In genomic region chr11:9700105-9700801, GRCh38 we compare ENCODE assay signal across 19 cellular contexts. TPM values are rescaled to one million over a fixed set of nuclear protein-coding genes. Genes with fewer than 3 reads are reported as not detected.
DNase-seq lines count a peak whose midpoint lies in the region; ATAC-seq and TF ChIP-seq lines count a peak whose summit lies in the region.
"Had no signal": no experiment of that assay in that cellular context is flagged by ENCODE, and none has a peak within 500 bp of the region (broad histone marks: within the 10 kb centered on the region; RNA-seq: fewer than 3 reads in every experiment).

No MANE protein-coding gene starts in this region.

- peaks cover 20% of the 10 kb centered on the region for H3K79me2 ChIP-seq in GM23338 (replicated peaks; ENCODE audit: insufficient read depth)

- no peak overlapping the region for H2AFZ ChIP-seq in GM23338

- H3K27ac Mint-ChIP-seq in GM23338 (no peak overlapping the region), Calu3 (ENCODE audit: unreplicated experiment) (no peak overlapping the region)
- H3K27ac Mint-ChIP-seq in stimulated activated memory B cell treated with anti-CD40 and anti-IgM and Interleukin-4, amounts not matched to agents 10 μg/mL and 1 μg/mL and 100 μg/mL, for 72 hours, result peak overlapping the region; percentile 78
- H3K27ac Mint-ChIP-seq: stimulated activated effector memory CD8-positive, alpha-beta T cell treated with anti-CD3 and anti-CD28 coated beads, Interleukin-12 subunit alpha, Interleukin-12 subunit beta, amount 100 ng/mL, for 72 hours had no signal

- H3K9me3 Mint-ChIP-seq in GM23338, result peaks cover 6% of the 10 kb centered on the region; the same call in 1 of the 3 replicates
- H3K9me3 Mint-ChIP-seq in stimulated activated memory B cell treated with anti-CD40 and anti-IgM and Interleukin-4, amounts not matched to agents 10 μg/mL and 1 μg/mL and 100 μg/mL, for 72 hours, result no peaks in the 10 kb centered on the region
- peaks cover 2% of the 10 kb centered on the region for H3K9me3 Mint-ChIP-seq in Calu3 (ENCODE audit: low read depth, unreplicated experiment)
- H3K9me3 Mint-ChIP-seq: stimulated activated effector memory CD8-positive, alpha-beta T cell treated with anti-CD3 and anti-CD28 coated beads, Interleukin-12 subunit alpha, Interleukin-12 subunit beta, amount 100 ng/mL, for 72 hours had no signal

- H3K36me3 Mint-ChIP-seq in GM23338 (ENCODE audit: low read depth), result peaks cover 12% of the 10 kb centered on the region
- H3K36me3 Mint-ChIP-seq in stimulated activated memory B cell treated with anti-CD40 and anti-IgM and Interleukin-4, amounts not matched to agents 10 μg/mL and 1 μg/mL and 100 μg/mL, for 72 hours, result peaks cover 57% of the 10 kb centered on the region
- peaks cover 12% of the 10 kb centered on the region for H3K36me3 Mint-ChIP-seq in Calu3 (ENCODE audit: insufficient read depth, unreplicated experiment)
- H3K36me3 Mint-ChIP-seq: stimulated activated effector memory CD8-positive, alpha-beta T cell treated with anti-CD3 and anti-CD28 coated beads, Interleukin-12 subunit alpha, Interleukin-12 subunit beta, amount 100 ng/mL, for 72 hours had no signal

- H3K36me3 ChIP-seq in GM23338 (ENCODE audit: insufficient read depth), result peaks cover 2% of the 10 kb centered on the region; the same call in 1 of the 2 replicates
- H3K36me3 ChIP-seq: right lobe of liver had no signal

- H3K27me3 ChIP-seq in GM23338 (ENCODE audit: insufficient read depth), result no peaks in the 10 kb centered on the region
- H3K27me3 ChIP-seq: right lobe of liver had no signal

- H3K4me1 Mint-ChIP-seq in GM23338, result peaks cover 7% of the 10 kb centered on the region; the same call in 2 of the 3 replicates
- peaks cover 81% of the 10 kb centered on the region for H3K4me1 Mint-ChIP-seq in stimulated activated memory B cell treated with anti-CD40 and anti-IgM and Interleukin-4, amounts not matched to agents 10 μg/mL and 1 μg/mL and 100 μg/mL, for 72 hours
- H3K4me1 Mint-ChIP-seq in Calu3 (ENCODE audit: low read depth, unreplicated experiment), result peaks cover 11% of the 10 kb centered on the region

- peaks cover 9% of the 10 kb centered on the region for H3K4me1 ChIP-seq in GM23338 (ENCODE audit: insufficient read depth)
- H3K4me1 ChIP-seq: right lobe of liver had no signal

- intact Hi-C loops in Calu3 (cut with micrococcal nuclease; ENCODE audit: unreplicated experiment), result no loop called here

- no peaks in the 10 kb centered on the region for H3K27me3 Mint-ChIP-seq in GM23338 (ENCODE audit: insufficient read depth, low read depth, poor library complexity)
- no peaks in the 10 kb centered on the region for H3K27me3 Mint-ChIP-seq in stimulated activated memory B cell treated with anti-CD40 and anti-IgM and Interleukin-4, amounts not matched to agents 10 μg/mL and 1 μg/mL and 100 μg/mL, for 72 hours
- no peaks in the 10 kb centered on the region for H3K27me3 Mint-ChIP-seq in Calu3 (ENCODE audit: unreplicated experiment)
- H3K27me3 Mint-ChIP-seq: naive thymus-derived CD4-positive, alpha-beta T cell had no signal

- TF ChIP-seq CTCF in GM23338 (conservative IDR thresholded peaks at IDR 0.05; ENCODE audit: low read depth in 2 of 2) (no peak), Calu3 (IDR thresholded peaks at IDR 0.05; ENCODE audit: unreplicated experiment) (no peak)

- H3F3A ChIP-seq in GM23338 (replicated peaks; ENCODE audit: low read depth), result no peaks in the 10 kb centered on the region

- H3K4me3 Mint-ChIP-seq in GM23338 (no peak overlapping the region), Calu3 (ENCODE audit: low read depth, unreplicated experiment) (no peak overlapping the region)
- H3K4me3 Mint-ChIP-seq in stimulated activated memory B cell treated with anti-CD40 and anti-IgM and Interleukin-4, amounts not matched to agents 10 μg/mL and 1 μg/mL and 100 μg/mL, for 72 hours, result no peak overlapping the region
- H3K4me3 Mint-ChIP-seq: naive thymus-derived CD4-positive, alpha-beta T cell; stimulated activated effector memory CD8-positive, alpha-beta T cell treated with anti-CD3 and anti-CD28 coated beads, Interleukin-12 subunit alpha, Interleukin-12 subunit beta, amount 100 ng/mL, for 72 hours had no signal

- ATAC-seq in GM23338, result no peak
- ATAC-seq in left lobe of liver, result peak; percentile 54
- no peak for ATAC-seq in stimulated activated memory B cell treated with anti-CD40 and anti-IgM and Interleukin-4, amounts not matched to agents 10 μg/mL and 1 μg/mL and 100 μg/mL, for 72 hours
- no peak for ATAC-seq in GM21786 (IDR thresholded peaks at IDR 0.05; ENCODE audit: unreplicated experiment)
- ATAC-seq: naive thymus-derived CD4-positive, alpha-beta T cell; stimulated activated effector memory CD8-positive, alpha-beta T cell treated with anti-CD3 and anti-CD28 coated beads, Interleukin-12 subunit alpha, Interleukin-12 subunit beta, amount 100 ng/mL, for 72 hours had no signal

- no peak overlapping the region for H3K4me2 ChIP-seq in GM23338

- BruUV-seq in Calu3 (replicated peaks; lab: Mats Ljungman, UMichigan), result no TSS peak

- H3K27ac ChIP-seq in GM23338 (ENCODE audit: low read depth), result peak overlapping the region; percentile 67; the same call in 1 of the 2 replicates
- H3K27ac ChIP-seq in angular gyrus (ENCODE audit: low read depth, low read length), result peak overlapping the region; percentile 46
- H3K27ac ChIP-seq: right lobe of liver, VCaP had no signal

- CTCF ChIA-PET in Calu3 (lab: Charles Lee), result interaction anchor here (0.6 kb wide), 1 partner anchor 1073 kb away, joined by 4 read pairs; no protein-coding TSS in a partner anchor

- no peak overlapping the region for H3K4me3 ChIP-seq in GM23338
- H3K4me3 ChIP-seq: right lobe of liver had no signal

- DNase-seq in GM23338 (ENCODE audit: low spot score), result no peak
- DNase-seq in left lobe of liver (ENCODE audit: low spot score), result no peak
- no peak for DNase-seq in HuH-7 (ENCODE audit: low spot score)
- no peak for DNase-seq in OCI-M2 (lab: John Stamatoyannopoulos, UW; ENCODE audit: unreplicated experiment)
- DNase-seq in Calu3, result no peak
- DNase-seq: activated naive CD4-positive, alpha-beta T cell treated with anti-CD3 and anti-CD28 coated beads, Interleukin-2, amount 50 U/mL, for 16 hours; AML-193; cerebellar nuclear complex; DMS153; head of caudate nucleus; naive thymus-derived CD4-positive, alpha-beta T cell; NCI-H1105 treated with DMSO at 0.1 percent for 48 hours; OCI-M1; right lobe of liver had no signal

- H3K9me2 ChIP-seq in GM23338 (ENCODE audit: insufficient read depth), result no peaks in the 10 kb centered on the region

- 0 out of 2 replicates have a peak, but pooled peaks cover 3% of the 10 kb centered on the region for H4K20me1 ChIP-seq in GM23338 (replicated peaks; ENCODE audit: insufficient read depth)

TF ChIP-seq in GM23338, 12 proteins besides CTCF, POLR2A, EP300 and RAD21 (continues in another document):
- TF ChIP-seq POLR2AphosphoS5 (IDR thresholded peaks at IDR 0.05; ENCODE audit: low read depth) (no peak), CREB1 (CRISPR knock-in tag; IDR thresholded peaks at IDR 0.05; ENCODE audit: low read depth) (no peak), JUNB (IDR thresholded peaks at IDR 0.05; ENCODE audit: unreplicated experiment) (no peak), REST (IDR thresholded peaks at IDR 0.05; ENCODE audit: unreplicated experiment) (no peak)

RNA-seq across cellular contexts. Expression of gene SWAP70, which starts 36.4 kb away (rescaled TPM):
- 29.0 and 30.3 TPM in 2 replicates for total RNA-seq in GM23338 (2014; rRNA removed; shearing (Covaris generic))
- 28.2 and 33.3 TPM in 2 replicates for polyA plus RNA-seq in GM23338 (2016; fragmentation: Nextera tagmentation; extraction: Ambion mirVana)
- total RNA-seq in left lobe of liver (4.0 TPM), Calu3 (2022) (19.9 and 20.7 TPM in 2 replicates)
